Comparison of ENCODE assay signal across 20 cellular contexts in the genomic region with DNA sequence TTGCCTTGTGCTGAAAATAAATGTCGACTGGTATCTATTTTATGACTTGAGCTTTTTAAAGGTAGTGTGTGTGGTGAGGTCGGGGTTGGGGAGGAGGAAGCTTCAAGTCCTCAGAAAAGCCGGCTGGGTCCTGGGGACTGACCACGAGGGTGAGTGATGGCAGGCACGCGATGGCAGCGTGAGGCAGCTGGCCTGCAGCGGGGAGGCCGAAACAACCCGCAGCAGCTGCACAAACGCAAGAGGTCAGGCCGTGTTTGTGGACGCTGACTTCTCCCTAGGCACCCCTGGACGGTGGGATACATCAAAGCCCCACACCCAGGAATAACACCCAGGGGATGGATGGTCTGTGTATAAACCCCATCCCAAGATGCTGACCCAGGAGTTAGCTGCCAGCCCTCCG.
"Had no signal": no experiment of that assay in that cellular context is flagged by ENCODE, and none has a peak within 500 bp of the region (broad histone marks: within the 10 kb centered on the region; RNA-seq: fewer than 3 reads in every experiment).

No MANE protein-coding gene starts in this region.

- H3K27me3 ChIP-seq: cardiac muscle cell, testis had no signal

- ATAC-seq: activated naive CD4-positive, alpha-beta T cell treated with anti-CD3 and anti-CD28 coated beads, Interleukin-2, amount 50 U/mL, for 72 hours; gastroesophageal sphincter; right cardiac atrium; stimulated activated effector memory CD8-positive, alpha-beta T cell treated with anti-CD3 and anti-CD28 coated beads, Interleukin-12 subunit alpha, Interleukin-12 subunit beta, amount 100 ng/mL, for 72 hours had no signal

- H3K9me3 ChIP-seq: prostate gland, stomach, testis had no signal

- DNase-seq: activated CD4-positive, alpha-beta T cell treated with anti-CD3 and anti-CD28 coated beads for 1 hour; activated CD4-positive, alpha-beta T cell treated with anti-CD3 and anti-CD28 coated beads, Interleukin-2, amount 50 U/mL, for 4 hours; activated gamma-delta T cell; effector CD8-positive, alpha-beta T cell; immature natural killer cell; mesendoderm; occipital lobe; right cardiac atrium; small intestine; stimulated activated CD4-positive, alpha-beta T cell treated with anti-CD3 and anti-CD28 coated beads, Interleukin-4, amount 100 ng/mL, for 24 hours; stomach; T-helper 2 cell; testis had no signal

- H3K27ac ChIP-seq: cardiac muscle cell, esophagus muscularis mucosa, gastroesophageal sphincter, prostate gland, stomach, testis, WERI-Rb-1 had no signal

- H3K36me3 ChIP-seq: cardiac muscle cell, esophagus muscularis mucosa, gastroesophageal sphincter, prostate gland, stomach, WERI-Rb-1 had no signal

- H3K4me3 ChIP-seq: cardiac muscle cell, esophagus muscularis mucosa, gastroesophageal sphincter, prostate gland, stomach, testis had no signal

- H3K4me1 ChIP-seq: gastroesophageal sphincter, prostate gland, testis had no signal
